Comparison of ENCODE assay signal across 9 cellular contexts in genomic region chr1:151828931-151829330, GRCh38. TPM values are rescaled to one million over a fixed set of nuclear protein-coding genes. Genes with fewer than 3 reads are reported as not detected.
A peak's percentile ranks its signal among the peaks of the same experiment; 100 is the strongest.
DNase-seq lines count a peak whose midpoint lies in the region; ATAC-seq and TF ChIP-seq lines count a peak whose summit lies in the region.
"Had no signal": no experiment of that assay in that cellular context is flagged by ENCODE, and none has a peak within 500 bp of the region (broad histone marks: within the 10 kb centered on the region; RNA-seq: fewer than 3 reads in every experiment).

No MANE protein-coding gene starts in this region.

- peak overlapping the region; percentile 91 for H3K27ac ChIP-seq in DND-41 (ENCODE audit: low read length)
- H3K27ac ChIP-seq: PC-9 had no signal

- peak overlapping the region; percentile 66 for H3K4me2 ChIP-seq in DND-41 (ENCODE audit: insufficient read depth, low read length)
- H3K4me2 ChIP-seq in Loucy (ENCODE audit: low read depth, low read length, poor library complexity, severe bottlenecking) = peak overlapping the region; percentile 77
- H3K4me2 ChIP-seq: PC-9 had no signal

- peak; percentile 64 for DNase-seq in DND-41
- DNase-seq in astrocyte of the spinal cord (ENCODE audit: low read depth, low spot score) = peak; percentile 12
- DNase-seq in mesothelial cell of epicardium (ENCODE audit: low spot score in 2 of 2, unreplicated experiment in 2 of 2) = peak; percentile 51 to 55
- DNase-seq in putamen (ENCODE audit: low spot score) = no peak
- DNase-seq in OCI-M2 (lab: John Stamatoyannopoulos, UW; ENCODE audit: unreplicated experiment) = no peak

- H3K27me3 ChIP-seq in DND-41 (ENCODE audit: insufficient read depth, low read length, poor library complexity) = no peaks in the 10 kb centered on the region
- no peaks in the 10 kb centered on the region for H3K27me3 ChIP-seq in Loucy (ENCODE audit: insufficient read depth, low read length, poor library complexity, severe bottlenecking)

- H3F3A ChIP-seq in Loucy (ENCODE audit: low read depth) = peaks cover 9% of the 10 kb centered on the region; the same call in 1 of the 2 replicates

- ATAC-seq in DND-41 (ENCODE audit: insufficient read depth, low read depth) = peak; percentile 39
- ATAC-seq in GM21390 (IDR thresholded peaks at IDR 0.05; ENCODE audit: unreplicated experiment) = no peak
- ATAC-seq in HG03280 (IDR thresholded peaks at IDR 0.05; ENCODE audit: unreplicated experiment) = no peak

- in situ Hi-C loops in astrocyte of the spinal cord (cut with HindIII; ENCODE audit: low sequenced_read_pairs) = no loop called here

- peaks cover 10% of the 10 kb centered on the region for H3K4me1 Mint-ChIP-seq in mesothelial cell of epicardium

- no peaks in the 10 kb centered on the region for H4K20me1 ChIP-seq in DND-41 (ENCODE audit: insufficient read depth, low read length)
- H4K20me1 ChIP-seq in Loucy (ENCODE audit: insufficient read depth, low read length, poor library complexity, severe bottlenecking) = no peaks in the 10 kb centered on the region

- H3K27me3 Mint-ChIP-seq in mesothelial cell of epicardium (ENCODE audit: low read depth) = peaks cover 3% of the 10 kb centered on the region

- H3K4me3 ChIP-seq in DND-41 (ENCODE audit: low read depth in 1 of 2, low read length in 2 of 2) = no peak overlapping the region
- H3K4me3 ChIP-seq in Loucy (ENCODE audit: low read length, poor library complexity, severe bottlenecking) = peak overlapping the region; percentile 63
- H3K4me3 ChIP-seq in astrocyte of the spinal cord (ENCODE audit: low read depth, low read length) = no peak overlapping the region
- H3K4me3 ChIP-seq: PC-9 had no signal

- H3K79me2 ChIP-seq in DND-41 (ENCODE audit: insufficient read depth, low read length) (peaks cover 22% of the 10 kb centered on the region), Loucy (ENCODE audit: insufficient read depth, low read length) (no peaks in the 10 kb centered on the region)

- H3K9ac ChIP-seq in DND-41 (ENCODE audit: low read depth, low read length) (peak overlapping the region; percentile 58), Loucy (ENCODE audit: low read depth, low read length, poor library complexity, severe bottlenecking) (peak overlapping the region; percentile 70)

- H3K9me3 Mint-ChIP-seq in mesothelial cell of epicardium = no peaks in the 10 kb centered on the region

- TF ChIP-seq CTCF in DND-41 (IDR thresholded peaks at IDR 0.05; ENCODE audit: borderline replicate concordance, extremely low read depth, low read length, poor library complexity, severe bottlenecking) = no peak
- no peak for TF ChIP-seq CTCF in Loucy (conservative IDR thresholded peaks at IDR 0.05; ENCODE audit: low read length)
- no peak for TF ChIP-seq CTCF in astrocyte of the spinal cord (IDR thresholded peaks at IDR 0.05; ENCODE audit: low read depth, low read length)
- no peak for TF ChIP-seq CTCF in mesothelial cell of epicardium (IDR thresholded peaks at IDR 0.05; ENCODE audit: unreplicated experiment)

- H3K4me3 Mint-ChIP-seq in mesothelial cell of epicardium = no peak overlapping the region

- peaks cover 79% of the 10 kb centered on the region for H3K4me1 ChIP-seq in DND-41 (ENCODE audit: insufficient read depth, low read length)
- peaks cover 73% of the 10 kb centered on the region for H3K4me1 ChIP-seq in Loucy (ENCODE audit: insufficient read depth, low read length, poor library complexity, severe bottlenecking)

- H3K9me3 ChIP-seq in DND-41 (ENCODE audit: insufficient read depth, low read length, severe bottlenecking) (no peaks in the 10 kb centered on the region), Loucy (ENCODE audit: insufficient read depth, low read depth, low read length) (no peaks in the 10 kb centered on the region)

- no peaks in the 10 kb centered on the region for H3K36me3 Mint-ChIP-seq in mesothelial cell of epicardium

- H2AFZ ChIP-seq in DND-41 (ENCODE audit: low read depth, low read length) (peak overlapping the region; percentile 59), Loucy (ENCODE audit: low read length) (no peak overlapping the region)
- H2AFZ ChIP-seq: PC-9 had no signal

- H3K9me2 ChIP-seq in Loucy (replicated peaks; ENCODE audit: low read depth, low read length) = no peaks in the 10 kb centered on the region

- H3K27ac Mint-ChIP-seq in mesothelial cell of epicardium = peak overlapping the region; percentile 70

- H3K36me3 ChIP-seq in DND-41 (ENCODE audit: insufficient read depth, low read length) (no peaks in the 10 kb centered on the region), Loucy (ENCODE audit: insufficient read depth, low read length) (no peaks in the 10 kb centered on the region)

RNA-seq across cellular contexts. Expression of gene RORC, which starts 2.7 kb away (rescaled TPM):
- not detected in 3 replicates for total RNA-seq in mesothelial cell of epicardium

RNA-seq across cellular contexts. Expression of gene C2CD4D, which starts 10.7 kb away (rescaled TPM):
- total RNA-seq in mesothelial cell of epicardium = 0.38 to 0.65 TPM (median 0.53 TPM) in 3 replicates

RNA-seq across cellular contexts. Expression of gene LINGO4, which starts 23.7 kb away (rescaled TPM):
- not detected in 3 replicates for total RNA-seq in mesothelial cell of epicardium
- total RNA-seq: PC-9 had no signal

RNA-seq across cellular contexts. Expression of gene THEM5, which starts 24.6 kb away (rescaled TPM):
- total RNA-seq in mesothelial cell of epicardium = not detected in 3 replicates
- total RNA-seq: PC-9 had no signal

RNA-seq across cellular contexts. Expression of gene TDRKH, which starts 38.6 kb away (rescaled TPM):
- total RNA-seq in mesothelial cell of epicardium = 8.2 to 9.9 TPM (median 8.4 TPM) in 3 replicates

Comparison
In these comparisons a context has a peak if more than half of its experiments do, and no peak if none do; other contexts are left out.
1. DNase-seq: peak in DND-41 (single experiment), astrocyte of the spinal cord (single experiment) and mesothelial cell of epicardium (2 of 2); none in putamen (single experiment) and OCI-M2 (single experiment).